20 cellular contexts compared by ENCODE assay signal in the genomic region with DNA sequence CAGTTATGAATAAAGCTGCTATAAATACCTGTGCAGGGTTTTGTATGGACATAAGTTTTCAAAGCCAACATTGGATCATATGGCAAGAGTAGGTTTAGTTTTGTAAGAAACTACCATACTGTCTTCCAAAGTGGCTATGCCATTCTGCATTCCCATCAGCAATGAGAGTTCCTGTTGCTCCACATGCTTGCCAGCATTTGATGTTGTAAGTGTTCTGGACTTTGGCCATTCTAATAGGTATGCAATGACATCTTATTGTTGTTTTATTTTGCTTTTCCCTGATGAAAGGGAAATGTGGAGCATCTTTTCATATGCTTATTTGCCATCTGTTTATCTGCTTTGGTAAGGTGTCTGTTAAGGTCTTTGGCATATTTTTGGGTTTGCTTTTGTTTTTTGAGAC. TPM values are rescaled to one million over a fixed set of nuclear protein-coding genes. Genes with fewer than 3 reads are reported as not detected.
DNase-seq lines count a peak whose midpoint lies in the region; ATAC-seq, FAIRE-seq and TF ChIP-seq lines count a peak whose summit lies in the region.
"Had no signal": no experiment of that assay in that cellular context is flagged by ENCODE, and none has a peak within 500 bp of the region (broad histone marks: within the 10 kb centered on the region; RNA-seq: fewer than 3 reads in every experiment).

No MANE protein-coding gene starts in this region.

- no peak overlapping the region for H3K4me3 ChIP-seq in AG10803 (ENCODE audit: low read length)
- no peak overlapping the region for H3K4me3 ChIP-seq in fibroblast of pulmonary artery (replicated peaks; ENCODE audit: low read depth, low read length)
- no peak overlapping the region for H3K4me3 ChIP-seq in HepG2 (replicated peaks in 1 of 3; ENCODE audit: insufficient read depth in 1 of 3, low read depth in 2 of 3, low read length in 3 of 3)
- H3K4me3 ChIP-seq: A549, BLaER1 had no signal

- no peak overlapping the region for H2AFZ ChIP-seq in HepG2 (ENCODE audit: low read length)

- H3K36me3 ChIP-seq in HepG2 (replicated peaks in 1 of 2; ENCODE audit: control insufficient read depth in 1 of 2, insufficient read depth in 2 of 2, low read length in 2 of 2) = no peaks in the 10 kb centered on the region
- H3K36me3 ChIP-seq: BE2C, BLaER1 had no signal

- TF ChIP-seq RAD21 in HepG2 (CRISPR knock-in tag; IDR thresholded peaks at IDR 0.05) = no peak

- no peaks in the 10 kb centered on the region for H3K4me1 ChIP-seq in HepG2 (ENCODE audit: insufficient read depth, low read length)
- H3K4me1 ChIP-seq: A549, BE2C had no signal

- ATAC-seq in HepG2 (no peak), GM21717 (IDR thresholded peaks at IDR 0.05; ENCODE audit: unreplicated experiment) (no peak)
- ATAC-seq: A549 had no signal

- intact Hi-C loops in HepG2 (cut with micrococcal nuclease; ENCODE audit: unreplicated experiment) = no loop called here

- H4K20me1 ChIP-seq in HepG2 (ENCODE audit: insufficient read depth, low read length) = no peaks in the 10 kb centered on the region
- H4K20me1 ChIP-seq: BLaER1 had no signal

- TF ChIP-seq CTCF in AG10803 (conservative IDR thresholded peaks at IDR 0.05; ENCODE audit: low read length) (no peak), fibroblast of pulmonary artery (IDR thresholded peaks at IDR 0.05; ENCODE audit: low read length, missing control alignments) (no peak), HepG2 (CRISPR knock-in tag; IDR thresholded peaks at IDR 0.05) (no peak)

- no peak for FAIRE-seq in HepG2 (lab: Jason Lieb, UNC)
- FAIRE-seq: A549, G401.6, GM12891, GM19239 had no signal

- no peaks in the 10 kb centered on the region for H3K9me3 ChIP-seq in HepG2 (ENCODE audit: low read length)
- H3K9me3 ChIP-seq: A549, BE2C had no signal

- no peak overlapping the region for H3K9ac ChIP-seq in HepG2 (ENCODE audit: insufficient read depth, low read depth, low read length)
- H3K9ac ChIP-seq: BLaER1 had no signal

- in situ Hi-C loops in HepG2 (cut with HindIII; ENCODE audit: extremely low pct_ligation_motif_present, low pct_unique_long_range_greater_than_20kb) = loop anchor here (5.0 kb wide), 1 partner anchor 48 kb away; no protein-coding TSS in a partner anchor

- no peak overlapping the region for H3K27ac ChIP-seq in HepG2 (ENCODE audit: extremely low read length, insufficient read depth, low read length)
- H3K27ac ChIP-seq: 22Rv1, A549, BLaER1 had no signal

- CTCF ChIA-PET in HepG2 (lab: Yijun Ruan, JAX; ENCODE audit: low intra/inter-chr PET ratio, low total read pairs) = interaction anchor here (1.1 to 1.3 kb wide), 2 partner anchors 47 to 375 kb away, joined by 3 to 4 read pairs; no protein-coding TSS in a partner anchor

- H3K4me2 ChIP-seq in HepG2 (ENCODE audit: low read depth, low read length) = no peak overlapping the region
- H3K4me2 ChIP-seq: A549, BLaER1 had no signal

- no peaks in the 10 kb centered on the region for H3K27me3 ChIP-seq in HepG2 (ENCODE audit: control insufficient read depth in 1 of 2, insufficient read depth in 2 of 2, low read length in 2 of 2)
- H3K27me3 ChIP-seq: BE2C, BLaER1 had no signal

- no peak for TF ChIP-seq POLR2A in HepG2 (IDR thresholded peaks at IDR 0.05; ENCODE audit: insufficient read depth in 1 of 2, low read depth in 2 of 2, low read length in 2 of 2)

- no peak for TF ChIP-seq EP300 in HepG2 (IDR thresholded peaks at IDR 0.05; ENCODE audit: low read depth in 2 of 2, low read length in 2 of 2)
- TF ChIP-seq EP300 in HepG2 (CRISPR knock-in tag; IDR thresholded peaks at IDR 0.05; ENCODE audit: borderline replicate concordance) = no peak

- DNase-seq in AG10803 (ENCODE audit: low read depth) (peak; percentile 10), fibroblast of pulmonary artery (ENCODE audit: low read depth) (peak; percentile 14), HepG2 (ENCODE audit: low spot score) (no peak), NCI-H128 (lab: John Stamatoyannopoulos, UW; ENCODE audit: unreplicated experiment) (no peak)
- no peak for DNase-seq in NK-92 treated with Interleukin-12 subunit alpha and Interleukin-12 subunit beta, amount 100 ng/mL, for 24 hours (lab: John Stamatoyannopoulos, UW)
- DNase-seq: BE2C; C1 segment of cervical spinal cord; CD4-positive, alpha-beta memory T cell; CD4-positive, CD25-positive, alpha-beta regulatory T cell; CD8-positive, alpha-beta memory T cell; COR-L47; DMS79 treated with DMSO at 0.1 percent for 48 hours; GF-D8 had no signal

- no peaks in the 10 kb centered on the region for H3K79me2 ChIP-seq in HepG2 (ENCODE audit: insufficient read depth, low read length)

- no TSS peak for BruUV-seq in HepG2 (replicated peaks; lab: Mats Ljungman, UMichigan)

- POLR2A ChIA-PET in HepG2 (lab: Yijun Ruan, JAX) = no interaction called here

TF ChIP-seq in HepG2, 621 proteins besides CTCF, POLR2A, EP300 and RAD21:
- TF ChIP-seq ZNF7 (CRISPR knock-in tag; IDR thresholded peaks at IDR 0.05) = peak; percentile 34; the same call in 1 of the 2 replicates
- TF ChIP-seq MAFF (IDR thresholded peaks at IDR 0.05; ENCODE audit: low read depth, low read length) = no peak
- 0 out of 2 replicates have a peak, but pooled peaks have one; percentile 19 for TF ChIP-seq CEBPB (IDR thresholded peaks at IDR 0.05; ENCODE audit: borderline replicate concordance, low read depth, low read length)
TF ChIP-seq in HepG2: peak in this region for 2.

RNA-seq across cellular contexts. Expression of a gene that starts 22.2 kb away (rescaled TPM):
- total RNA-seq in HepG2 (2016; rRNA removed; fragmentation: Illumina TruSeq; extraction: Trizol) = 11.8 and 17.4 TPM in 2 replicates
- 2.2 and 2.6 TPM in 2 replicates for total RNA-seq in HepG2 (2016; cell fraction: cytosol; rRNA removed; fragmentation: Illumina TruSeq; extraction: Trizol; ENCODE audit: low read depth)
- 10.5 and 15.0 TPM in 2 replicates for total RNA-seq in HepG2 (2016; cell fraction: insoluble cytoplasmic fraction; rRNA removed; fragmentation: Illumina TruSeq; extraction: Trizol)
- 3.6 and 3.8 TPM in 2 replicates for total RNA-seq in HepG2 (2016; cell fraction: membrane; rRNA removed; fragmentation: Illumina TruSeq; extraction: Trizol)
- total RNA-seq in HepG2 (2016; cell fraction: nucleus; rRNA removed; fragmentation: Illumina TruSeq; extraction: Trizol) = 12.3 and 13.7 TPM in 2 replicates
- 2.8 and 5.1 TPM in 2 replicates for polyA plus RNA-seq in HepG2 (2011; rRNA removed)
- polyA plus RNA-seq in HepG2 (2011; cell fraction: cytosol; rRNA removed) = 1.1 and 1.5 TPM in 2 replicates
- polyA plus RNA-seq in HepG2 (2011; cell fraction: nucleus; rRNA removed) = 2.3 and 2.9 TPM in 2 replicates
- 0.87 and 4.0 TPM in 2 replicates for polyA plus RNA-seq in HepG2 (2012)
- polyA plus RNA-seq in HepG2 (2016; cell fraction: cytosol; fragmentation: Illumina TruSeq; extraction: Trizol; ENCODE audit: low read depth) = 0.60 and 0.83 TPM in 2 replicates
- polyA plus RNA-seq in HepG2 (2016; cell fraction: insoluble cytoplasmic fraction; fragmentation: Illumina TruSeq; extraction: Trizol; ENCODE audit: low read depth) = 14.9 and 15.0 TPM in 2 replicates
- polyA plus RNA-seq in HepG2 (2016; cell fraction: membrane; fragmentation: Illumina TruSeq; extraction: Trizol; ENCODE audit: low read depth) = 1.5 and 1.7 TPM in 2 replicates
- polyA plus RNA-seq in HepG2 (2016; cell fraction: nucleus; fragmentation: Illumina TruSeq; extraction: Trizol; ENCODE audit: insufficient read depth, low read depth) = 15.5 and 15.9 TPM in 2 replicates
- 4.0 and 28.3 TPM in 2 replicates for polyA minus RNA-seq in HepG2 (2011; rRNA and poly(A)+ RNA removed; ENCODE audit: low replicate concordance)
- polyA minus RNA-seq in HepG2 (2011; cell fraction: cytosol; rRNA and poly(A)+ RNA removed) = 2.6 and 3.3 TPM in 2 replicates
- polyA minus RNA-seq in HepG2 (2011; cell fraction: nucleus; rRNA and poly(A)+ RNA removed) = 4.2 and 5.9 TPM in 2 replicates

Comparison
In these comparisons a context has a peak if more than half of its experiments do, and no peak if none do; other contexts are left out.
1. DNase-seq: peak in AG10803 (single experiment) and fibroblast of pulmonary artery (single experiment); none in HepG2 (single experiment), NK-92 treated with Interleukin-12 subunit alpha and Interleukin-12 subunit beta, amount 100 ng/mL, for 24 hours (single experiment) and NCI-H128 (single experiment).